ENCODE assay signal across 11 cellular contexts in the genomic region with DNA sequence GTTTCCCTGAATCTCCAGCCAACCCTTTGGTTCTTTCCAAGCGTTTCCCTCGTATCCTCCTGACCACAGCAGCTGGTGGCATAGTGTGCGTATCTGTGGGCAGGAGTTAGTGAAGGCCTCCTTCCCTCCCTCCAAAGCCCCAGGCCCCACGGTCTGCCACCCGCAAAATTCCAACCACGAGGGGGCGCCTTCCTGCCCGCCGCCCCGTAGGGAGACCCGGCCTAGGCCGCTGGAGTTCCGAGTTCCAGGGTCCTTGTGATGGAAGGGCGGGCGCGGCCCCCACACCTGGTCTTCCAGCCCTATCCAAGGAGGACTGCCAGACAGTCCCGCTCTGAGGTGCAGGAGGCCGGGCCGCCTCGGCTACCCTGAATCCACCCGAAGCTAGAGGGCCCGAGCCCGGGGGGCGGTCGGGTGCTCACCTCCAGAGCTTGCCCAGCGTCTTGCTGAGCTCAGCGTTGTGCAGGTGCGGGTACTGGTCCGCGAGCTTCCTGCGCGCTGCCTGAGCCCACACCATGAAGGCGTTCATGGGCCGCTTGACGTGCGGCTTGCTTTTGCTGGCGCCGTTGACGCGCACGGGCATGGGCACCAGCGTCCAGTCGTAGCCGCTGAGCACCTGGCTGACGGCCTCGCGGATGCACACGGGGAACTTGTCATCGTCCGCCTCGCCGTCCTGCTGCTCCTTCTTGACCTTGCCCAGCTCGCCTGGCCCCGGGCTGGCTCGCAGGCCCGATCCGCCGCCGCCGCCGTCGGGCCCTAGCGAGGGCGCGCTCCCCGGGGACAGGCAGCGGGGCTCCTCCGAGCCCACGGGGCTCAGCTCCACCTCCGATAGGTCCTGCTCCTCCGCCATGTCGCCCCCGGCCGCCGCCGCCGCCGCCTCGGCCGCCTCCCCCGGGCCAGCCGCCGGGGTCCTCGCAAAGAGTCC. TPM values are rescaled to one million over a fixed set of nuclear protein-coding genes. Genes with fewer than 3 reads are reported as not detected.
DNase-seq lines count a peak whose midpoint lies in the region; ATAC-seq and TF ChIP-seq lines count a peak whose summit lies in the region.
"Had no signal": no experiment of that assay in that cellular context is flagged by ENCODE, and none has a peak within 500 bp of the region (broad histone marks: within the 10 kb centered on the region; RNA-seq: fewer than 3 reads in every experiment).

No MANE protein-coding gene starts in this region.

- peak; percentile 82 for DNase-seq in WTC11 (ENCODE audit: low spot score)
- DNase-seq in glutamatergic neuron = peak; percentile 47
- peak; percentile 36 for DNase-seq in progenitor cell of endocrine pancreas (ENCODE audit: low spot score, unreplicated experiment)
- DNase-seq in activated CD4-positive, CD25-positive, alpha-beta regulatory T cell treated with anti-CD3 and anti-CD28 coated beads, Interleukin-2, amount 50 U/mL, for 72 hours = no peak
- DNase-seq in glomerular visceral epithelial cell (ENCODE audit: extremely low spot score) = no peak
- no peak for DNase-seq in NCI-H510A (lab: John Stamatoyannopoulos, UW)
- DNase-seq: NCI-H2029, PC-9, T1000 had no signal

- H3K36me3 Mint-ChIP-seq in WTC11 (no peaks in the 10 kb centered on the region), glutamatergic neuron (ENCODE audit: unreplicated experiment) (no peaks in the 10 kb centered on the region), progenitor cell of endocrine pancreas (ENCODE audit: insufficient read depth) (peaks cover 2% of the 10 kb centered on the region)

- POLR2A ChIA-PET in WTC11 (lab: Charles Lee) = interaction anchor here (0.6 kb wide), 2 partner anchors 121 to 157 kb away, joined by 3 read pairs; no protein-coding TSS in a partner anchor

- CTCF ChIA-PET in WTC11 (lab: Charles Lee) = interaction anchor here (0.6 to 3.3 kb wide), 25 partner anchors 9 to 391 kb away, joined by 3 to 42 read pairs (median 4); a partner anchor contains a TSS

- H3K9me3 Mint-ChIP-seq in WTC11 (no peaks in the 10 kb centered on the region), glutamatergic neuron (ENCODE audit: unreplicated experiment) (peaks cover 1% of the 10 kb centered on the region), progenitor cell of endocrine pancreas (ENCODE audit: low read depth) (no peaks in the 10 kb centered on the region)

- no peak overlapping the region for H3K27ac Mint-ChIP-seq in WTC11
- H3K27ac Mint-ChIP-seq in glutamatergic neuron (ENCODE audit: unreplicated experiment) = no peak overlapping the region
- H3K27ac Mint-ChIP-seq in progenitor cell of endocrine pancreas = peak overlapping the region; percentile 74

- H3K4me3 Mint-ChIP-seq in WTC11 = peak overlapping the region; percentile 69
- no peak overlapping the region for H3K4me3 Mint-ChIP-seq in glutamatergic neuron (ENCODE audit: unreplicated experiment)
- H3K4me3 Mint-ChIP-seq in progenitor cell of endocrine pancreas (ENCODE audit: low read depth) = no peak overlapping the region

- ATAC-seq in WTC11 (peak; percentile 59), HG03442 (IDR thresholded peaks at IDR 0.05; ENCODE audit: unreplicated experiment) (no peak)

- TF ChIP-seq CTCF in GM12872 (IDR thresholded peaks at IDR 0.05; ENCODE audit: insufficient read depth, low read depth, low read length) (peak; percentile 20; the same call in 1 of the 3 replicates), WTC11 (IDR thresholded peaks at IDR 0.05) (peak; percentile 87), glutamatergic neuron (IDR thresholded peaks at IDR 0.05; ENCODE audit: partially characterized antibody, unreplicated experiment) (peak; percentile 67), progenitor cell of endocrine pancreas (IDR thresholded peaks at IDR 0.05; ENCODE audit: unreplicated experiment) (peak; percentile 67)

- H3K4me1 Mint-ChIP-seq in WTC11 (peaks cover 22% of the 10 kb centered on the region), glutamatergic neuron (ENCODE audit: low read depth, unreplicated experiment) (no peaks in the 10 kb centered on the region), progenitor cell of endocrine pancreas (ENCODE audit: low read depth) (peaks cover 2% of the 10 kb centered on the region)

- peaks cover 19% of the 10 kb centered on the region for H3K27me3 Mint-ChIP-seq in WTC11 (ENCODE audit: low read depth)
- H3K27me3 Mint-ChIP-seq in glutamatergic neuron (ENCODE audit: unreplicated experiment) = peaks cover 15% of the 10 kb centered on the region
- H3K27me3 Mint-ChIP-seq in progenitor cell of endocrine pancreas = peaks cover 40% of the 10 kb centered on the region

TF ChIP-seq in WTC11, 78 proteins besides CTCF, POLR2A, EP300 and RAD21 (continues in another document):
- 0 out of 2 replicates have a peak, but pooled peaks have one; percentile 9 for TF ChIP-seq SP1 (CRISPR knock-in tag; conservative IDR thresholded peaks at IDR 0.05)
- TF ChIP-seq, protein P1, sequence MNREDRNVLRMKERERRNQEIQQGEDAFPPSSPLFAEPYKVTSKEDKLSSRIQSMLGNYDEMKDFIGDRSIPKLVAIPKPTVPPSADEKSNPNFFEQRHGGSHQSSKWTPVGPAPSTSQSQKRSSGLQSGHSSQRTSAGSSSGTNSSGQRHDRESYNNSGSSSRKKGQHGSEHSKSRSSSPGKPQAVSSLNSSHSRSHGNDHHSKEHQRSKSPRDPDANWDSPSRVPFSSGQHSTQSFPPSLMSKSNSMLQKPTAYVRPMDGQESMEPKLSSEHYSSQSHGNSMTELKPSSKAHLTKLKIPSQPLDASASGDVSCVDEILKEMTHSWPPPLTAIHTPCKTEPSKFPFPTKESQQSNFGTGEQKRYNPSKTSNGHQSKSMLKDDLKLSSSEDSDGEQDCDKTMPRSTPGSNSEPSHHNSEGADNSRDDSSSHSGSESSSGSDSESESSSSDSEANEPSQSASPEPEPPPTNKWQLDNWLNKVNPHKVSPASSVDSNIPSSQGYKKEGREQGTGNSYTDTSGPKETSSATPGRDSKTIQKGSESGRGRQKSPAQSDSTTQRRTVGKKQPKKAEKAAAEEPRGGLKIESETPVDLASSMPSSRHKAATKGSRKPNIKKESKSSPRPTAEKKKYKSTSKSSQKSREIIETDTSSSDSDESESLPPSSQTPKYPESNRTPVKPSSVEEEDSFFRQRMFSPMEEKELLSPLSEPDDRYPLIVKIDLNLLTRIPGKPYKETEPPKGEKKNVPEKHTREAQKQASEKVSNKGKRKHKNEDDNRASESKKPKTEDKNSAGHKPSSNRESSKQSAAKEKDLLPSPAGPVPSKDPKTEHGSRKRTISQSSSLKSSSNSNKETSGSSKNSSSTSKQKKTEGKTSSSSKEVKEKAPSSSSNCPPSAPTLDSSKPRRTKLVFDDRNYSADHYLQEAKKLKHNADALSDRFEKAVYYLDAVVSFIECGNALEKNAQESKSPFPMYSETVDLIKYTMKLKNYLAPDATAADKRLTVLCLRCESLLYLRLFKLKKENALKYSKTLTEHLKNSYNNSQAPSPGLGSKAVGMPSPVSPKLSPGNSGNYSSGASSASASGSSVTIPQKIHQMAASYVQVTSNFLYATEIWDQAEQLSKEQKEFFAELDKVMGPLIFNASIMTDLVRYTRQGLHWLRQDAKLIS (CRISPR knock-in tag; IDR thresholded peaks at IDR 0.05; ENCODE audit: borderline replicate concordance) = no peak
- no peak for TF ChIP-seq KAT7 (CRISPR knock-in tag; IDR thresholded peaks at IDR 0.05; ENCODE audit: borderline replicate concordance)
- TF ChIP-seq OVOL2 (CRISPR knock-in tag; IDR thresholded peaks at IDR 0.05; ENCODE audit: borderline replicate concordance) = no peak
- peak; percentile 99; the same call in 1 of the 2 replicates for TF ChIP-seq TEAD1 (CRISPR knock-in tag; IDR thresholded peaks at IDR 0.05)
- TF ChIP-seq, protein P2, sequence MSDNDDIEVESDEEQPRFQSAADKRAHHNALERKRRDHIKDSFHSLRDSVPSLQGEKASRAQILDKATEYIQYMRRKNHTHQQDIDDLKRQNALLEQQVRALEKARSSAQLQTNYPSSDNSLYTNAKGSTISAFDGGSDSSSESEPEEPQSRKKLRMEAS (CRISPR knock-in tag; IDR thresholded peaks at IDR 0.05) = peak; percentile 62
- TF ChIP-seq, protein P3, sequence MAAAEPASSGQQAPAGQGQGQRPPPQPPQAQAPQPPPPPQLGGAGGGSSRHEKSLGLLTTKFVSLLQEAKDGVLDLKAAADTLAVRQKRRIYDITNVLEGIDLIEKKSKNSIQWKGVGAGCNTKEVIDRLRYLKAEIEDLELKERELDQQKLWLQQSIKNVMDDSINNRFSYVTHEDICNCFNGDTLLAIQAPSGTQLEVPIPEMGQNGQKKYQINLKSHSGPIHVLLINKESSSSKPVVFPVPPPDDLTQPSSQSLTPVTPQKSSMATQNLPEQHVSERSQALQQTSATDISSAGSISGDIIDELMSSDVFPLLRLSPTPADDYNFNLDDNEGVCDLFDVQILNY (CRISPR knock-in tag; IDR thresholded peaks at IDR 0.05) = no peak
- TF ChIP-seq, protein P4, sequence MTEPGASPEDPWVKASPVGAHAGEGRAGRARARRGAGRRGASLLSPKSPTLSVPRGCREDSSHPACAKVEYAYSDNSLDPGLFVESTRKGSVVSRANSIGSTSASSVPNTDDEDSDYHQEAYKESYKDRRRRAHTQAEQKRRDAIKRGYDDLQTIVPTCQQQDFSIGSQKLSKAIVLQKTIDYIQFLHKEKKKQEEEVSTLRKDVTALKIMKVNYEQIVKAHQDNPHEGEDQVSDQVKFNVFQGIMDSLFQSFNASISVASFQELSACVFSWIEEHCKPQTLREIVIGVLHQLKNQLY (CRISPR knock-in tag; IDR thresholded peaks at IDR 0.05) = no peak
- TF ChIP-seq ZNF263 (CRISPR knock-in tag; IDR thresholded peaks at IDR 0.05; ENCODE audit: low read depth) = no peak
- TF ChIP-seq NR2C2 (CRISPR knock-in tag; IDR thresholded peaks at IDR 0.05) = no peak
- no peak for TF ChIP-seq ETV6 (CRISPR knock-in tag; IDR thresholded peaks at IDR 0.05)

RNA-seq across cellular contexts. Expression of a gene that starts 1.2 kb away (rescaled TPM):
- total RNA-seq in WTC11 (2021) = 2.7 to 3.6 TPM (median 3.0 TPM) in 3 replicates
- not detected for total RNA-seq in glutamatergic neuron (ENCODE audit: unreplicated experiment)
- total RNA-seq in progenitor cell of endocrine pancreas = 0.95 and 1.3 TPM in 2 replicates
- total RNA-seq: PC-9 had no signal

RNA-seq across cellular contexts. Expression of a gene that starts 29.7 kb away (rescaled TPM):
- total RNA-seq in WTC11 (2021) (128 to 138 TPM (median 132 TPM) in 3 replicates), glutamatergic neuron (ENCODE audit: unreplicated experiment) (68.3 TPM), progenitor cell of endocrine pancreas (80.0 and 83.1 TPM in 2 replicates)

RNA-seq across cellular contexts. Expression of a gene that starts 29.8 kb away (rescaled TPM):
- total RNA-seq in WTC11 (2021) (0.16 to 0.96 TPM (median 0.72 TPM) in 3 replicates), glutamatergic neuron (ENCODE audit: unreplicated experiment) (0.64 TPM), progenitor cell of endocrine pancreas (0.89 and 0.93 TPM in 2 replicates)

Comparison
In these comparisons a context has a peak if more than half of its experiments do, and no peak if none do; other contexts are left out.
1. CTCF ChIP-seq: peak in every context shown above with its lines; median percentile 87 in WTC11; 67 in glutamatergic neuron; 67 in progenitor cell of endocrine pancreas; 20 in GM12872.
2. DNase-seq: peak in WTC11 (single experiment), glutamatergic neuron (single experiment) and progenitor cell of endocrine pancreas (single experiment); none in activated CD4-positive, CD25-positive, alpha-beta regulatory T cell treated with anti-CD3 and anti-CD28 coated beads, Interleukin-2, amount 50 U/mL, for 72 hours (single experiment), glomerular visceral epithelial cell (single experiment) and NCI-H510A (single experiment).